1 cellular context compared by ENCODE assay signal in genomic region chr20:56343861-56344381, GRCh38.
TF ChIP-seq lines count a peak whose summit lies in the region.

No MANE protein-coding gene starts in this region.

TF ChIP-seq in SK-N-SH, 30 proteins besides CTCF, POLR2A, EP300 and RAD21 (continued from another document):
- no peak for TF ChIP-seq IRF3 (IDR thresholded peaks at IDR 0.05; ENCODE audit: low read depth, low read length)
- TF ChIP-seq RXRA (IDR thresholded peaks at IDR 0.05; ENCODE audit: borderline replicate concordance, low read depth): no peak
- no peak for TF ChIP-seq ELF1 (IDR thresholded peaks at IDR 0.05)
- TF ChIP-seq CHD2 (IDR thresholded peaks at IDR 0.05; ENCODE audit: low read length, partially characterized antibody): no peak
- no peak for TF ChIP-seq FOXM1 (IDR thresholded peaks at IDR 0.05; ENCODE audit: low read depth)
